13 cellular contexts compared by ENCODE assay signal in genomic region chr1:2273401-2274090, GRCh38. TPM values are rescaled to one million over a fixed set of nuclear protein-coding genes. Genes with fewer than 3 reads are reported as not detected.
A peak's percentile ranks its signal among the peaks of the same experiment; 100 is the strongest.
DNase-seq lines count a peak whose midpoint lies in the region; ATAC-seq and TF ChIP-seq lines count a peak whose summit lies in the region.
"Had no signal": no experiment of that assay in that cellular context is flagged by ENCODE, and none has a peak within 500 bp of the region (broad histone marks: within the 10 kb centered on the region; RNA-seq: fewer than 3 reads in every experiment).

No MANE protein-coding gene starts in this region.

- H2BK120ac ChIP-seq in neuronal stem cell (ENCODE audit: low read depth, low read length), result peak overlapping the region; percentile 95

- peak overlapping the region; percentile 99 for H2BK15ac ChIP-seq in neuronal stem cell (ENCODE audit: low read length)

- H2AFZ ChIP-seq in neuronal stem cell (ENCODE audit: low read length), result no peak overlapping the region

- peak overlapping the region; percentile 80 for H3K23ac ChIP-seq in neuronal stem cell (ENCODE audit: low read depth, low read length, poor library complexity)

- H3K4me2 ChIP-seq in neuronal stem cell (ENCODE audit: insufficient read depth, low read length, poor library complexity, severe bottlenecking), result peak overlapping the region; percentile 14

- peak overlapping the region; percentile 88 for H2BK5ac ChIP-seq in neuronal stem cell (ENCODE audit: low read length)

- H3K27ac ChIP-seq in heart left ventricle, result peak overlapping the region in 5 of 12 donors; percentile 13 to 77 (median 64)
- peak overlapping the region; percentile 78 for H3K27ac ChIP-seq in left ventricle myocardium inferior (replicated peaks)
- peak overlapping the region; percentile 99 for H3K27ac ChIP-seq in neuronal stem cell (replicated peaks; ENCODE audit: low read length)
- peak overlapping the region; percentile 58 to 71 for H3K27ac ChIP-seq in uterus

- H4K91ac ChIP-seq in neuronal stem cell (ENCODE audit: low read depth, low read length, poor library complexity), result peak overlapping the region; percentile 94

- TF ChIP-seq CTCF in heart left ventricle (IDR thresholded peaks at IDR 0.05) (no peak), left ventricle myocardium inferior (IDR thresholded peaks at IDR 0.05; ENCODE audit: borderline replicate concordance) (no peak), uterus (IDR thresholded peaks at IDR 0.05) (no peak)

- intact Hi-C loops in heart left ventricle (cut with DNase I) (loop anchor here in 3 of 10 donors (5.0 kb wide), 2 partner anchors 36 to 41 kb away; no protein-coding TSS in a partner anchor), left cardiac atrium (cut with DNase I) (no loop called here), left ventricle myocardium inferior (cut with micrococcal nuclease) (no loop called here), uterus (cut with DNase I; ENCODE audit: low total_unique reads) (no loop called here)

- 64 to 90% (median 77%) methylated on average over 7 to 29 of the region's 29 CpGs for WGBS in heart left ventricle, 4 donors
- no CpG with 5 or more reads among the region's 29 CpGs for WGBS in neuronal stem cell (ENCODE audit: extremely low coverage in 2 of 2, insufficient read length in 2 of 2, insufficient replicate concordance in 1 of 2), 2 donors

- H3K4me3 ChIP-seq in heart left ventricle (no peak overlapping the region), left ventricle myocardium inferior (no peak overlapping the region), neuronal stem cell (ENCODE audit: low read length in 2 of 2) (peak overlapping the region in 1 of 2 donors; percentile 4), uterus (no peak overlapping the region)

- H3K4me1 ChIP-seq in heart left ventricle (peaks cover 28 to 100% (median 96%) of the 10 kb centered on the region in 12 donors), left ventricle myocardium inferior (peaks cover 99% of the 10 kb centered on the region), neuronal stem cell (ENCODE audit: control insufficient read depth in 2 of 2, insufficient read depth in 1 of 2, low read depth in 1 of 2, low read length in 2 of 2) (peaks cover 62 to 67% of the 10 kb centered on the region in 2 donors), uterus (peaks cover 8 to 73% of the 10 kb centered on the region in 2 donors)

- H3K79me1 ChIP-seq in neuronal stem cell (ENCODE audit: low read depth, low read length), result peaks cover 47% of the 10 kb centered on the region

- no peaks in the 10 kb centered on the region for H3K9me3 ChIP-seq in heart left ventricle
- no peaks in the 10 kb centered on the region for H3K9me3 ChIP-seq in left ventricle myocardium inferior (replicated peaks)
- H3K9me3 ChIP-seq in neuronal stem cell (replicated peaks in 1 of 2; ENCODE audit: control insufficient read depth in 2 of 2, insufficient read depth in 1 of 2, low read depth in 1 of 2, low read length in 2 of 2), result peaks cover 5% of the 10 kb centered on the region in 2 donors
- H3K9me3 ChIP-seq in uterus, result no peaks in the 10 kb centered on the region

- in situ Hi-C loops in G401 (cut with HindIII; ENCODE audit: low sequenced_read_pairs), result no loop called here

- peak overlapping the region; percentile 74 for H3K9ac ChIP-seq in neuronal stem cell (ENCODE audit: low read depth, low read length, poor library complexity)

- H3K36me3 ChIP-seq in heart left ventricle (peaks cover 0 to 7% (median 0%) of the 10 kb centered on the region in 9 donors), left ventricle myocardium inferior (no peaks in the 10 kb centered on the region), neuronal stem cell (replicated peaks in 1 of 2; ENCODE audit: control insufficient read depth in 2 of 2, insufficient read depth in 2 of 2, low read length in 2 of 2) (peaks cover 7 to 16% of the 10 kb centered on the region in 2 donors), uterus (no peaks in the 10 kb centered on the region)

- H2AK5ac ChIP-seq in neuronal stem cell (ENCODE audit: low read depth, low read length), result peak overlapping the region; percentile 99

- H3K14ac ChIP-seq in neuronal stem cell (ENCODE audit: low read length), result peak overlapping the region; percentile 91

- peak overlapping the region; percentile 86 for H3K4ac ChIP-seq in neuronal stem cell (ENCODE audit: low read length)

- H3K27me3 ChIP-seq in heart left ventricle (no peaks in the 10 kb centered on the region), left ventricle myocardium inferior (ENCODE audit: low read depth) (no peaks in the 10 kb centered on the region), neuronal stem cell (ENCODE audit: control insufficient read depth in 3 of 3, insufficient read depth in 3 of 3, low read depth in 1 of 3, low read length in 3 of 3) (peaks cover 0 to 3% (median 0%) of the 10 kb centered on the region in 3 experiments), uterus (no peaks in the 10 kb centered on the region)

- TF ChIP-seq POLR2A in heart left ventricle (IDR thresholded peaks at IDR 0.05) (no peak), uterus (IDR thresholded peaks at IDR 0.05) (no peak)

- DNase-seq in heart left ventricle, result peak in 2 of 5 donors; percentile 38 to 51
- no peak for DNase-seq in left cardiac atrium
- no peak for DNase-seq in left ventricle myocardium inferior
- DNase-seq in neuronal stem cell (ENCODE audit: low spot score), result no peak
- no peak for DNase-seq in uterus
- DNase-seq in DMS 273 (lab: John Stamatoyannopoulos, UW; ENCODE audit: unreplicated experiment), result no peak
- DNase-seq in G401 (ENCODE audit: low spot score), result no peak
- DNase-seq: activated CD4-positive, alpha-beta T cell treated with anti-CD3 and anti-CD28 coated beads for 1 hour; cortex of kidney; HFFc6; NCI-H774; stimulated activated naive CD4-positive, alpha-beta T cell treated with Interleukin-2 at 50 U/mL for 16 hours had no signal

- H3K18ac ChIP-seq in neuronal stem cell (ENCODE audit: low read length), result peak overlapping the region; percentile 99

- peak; percentile 29 to 49 (median 36) for ATAC-seq in heart left ventricle
- no peak for ATAC-seq in left cardiac atrium
- ATAC-seq in GM21529 (IDR thresholded peaks at IDR 0.05; ENCODE audit: unreplicated experiment), result no peak

- H4K8ac ChIP-seq in neuronal stem cell (ENCODE audit: low read depth, low read length), result peak overlapping the region; percentile 70

- peak overlapping the region; percentile 100 for H2BK12ac ChIP-seq in neuronal stem cell (ENCODE audit: low read length)

RNA-seq across cellular contexts. Expression of gene SKI, which starts 45.4 kb away (rescaled TPM):
- 10 to 100 TPM; 28.8 to 52.7 (median 41.3) TPM for total RNA-seq in heart left ventricle
- polyA plus RNA-seq in heart left ventricle, result 10 to 100 TPM; 16.9 to 28.7 TPM
- 10 to 100 TPM; 47.1 to 66.9 TPM for total RNA-seq in left cardiac atrium
- 37.9 TPM for total RNA-seq in left ventricle myocardium inferior
- 37.5 TPM for polyA plus RNA-seq in neuronal stem cell (2013, experiment 1 of 2)
- 41.3 TPM for polyA plus RNA-seq in neuronal stem cell (2013, experiment 2 of 2)
- total RNA-seq in uterus, result 100 to 1,000 TPM in 1 of 4 donors, 10 to 100 TPM in 3; 22.8 to 148 (median 34.9) TPM
- 5.8 and 15.2 TPM in 2 replicates for total RNA-seq in G401 (2014; rRNA removed; shearing (Covaris generic))

Comparison
In these comparisons a context has a peak if more than half of its experiments do, and no peak if none do; other contexts are left out.
1. ATAC-seq: peak in heart left ventricle (4 of 4); none in left cardiac atrium (0 of 2) and GM21529 (single experiment).